ENCODE assay signal across 16 cellular contexts in genomic region chr2:46485002-46485401, GRCh38. TPM values are rescaled to one million over a fixed set of nuclear protein-coding genes. Genes with fewer than 3 reads are reported as not detected.
DNase-seq lines count a peak whose midpoint lies in the region; ATAC-seq and TF ChIP-seq lines count a peak whose summit lies in the region.
"Had no signal": no experiment of that assay in that cellular context is flagged by ENCODE, and none has a peak within 500 bp of the region (broad histone marks: within the 10 kb centered on the region; RNA-seq: fewer than 3 reads in every experiment).

No MANE protein-coding gene starts in this region.

- H3K27me3 ChIP-seq in MG63 (no peaks in the 10 kb centered on the region), gastrocnemius medialis (no peaks in the 10 kb centered on the region), uterus (no peaks in the 10 kb centered on the region)
- H3K27me3 ChIP-seq: BE2C had no signal

- peak; percentile 16 for DNase-seq in MG63
- peak; percentile 55 for DNase-seq in coronary artery (ENCODE audit: low spot score)
- peak; percentile 25 to 80 for DNase-seq in gastrocnemius medialis
- DNase-seq in uterus, result no peak
- no peak for DNase-seq in NCI-H2107 treated with DMSO at 0.1 percent for 48 hours (lab: John Stamatoyannopoulos, UW; ENCODE audit: unreplicated experiment)
- no peak for DNase-seq in DMS79 (lab: John Stamatoyannopoulos, UW)
- DNase-seq: ACHN; BE2C; CD4-positive, CD25-positive, alpha-beta regulatory T cell; CD8-positive, alpha-beta memory T cell; COR-L47; GF-D8; GOT3; H9 had no signal

- H3K36me3 ChIP-seq in MG63 (no peaks in the 10 kb centered on the region), gastrocnemius medialis (no peaks in the 10 kb centered on the region), uterus (no peaks in the 10 kb centered on the region)
- H3K36me3 ChIP-seq: BE2C had no signal

- intact Hi-C loops in gastrocnemius medialis (cut with DNase I; ENCODE audit: low total_unique reads) (no loop called here), uterus (cut with DNase I; ENCODE audit: low total_unique reads) (no loop called here)

- no peak overlapping the region for H3K27ac ChIP-seq in coronary artery
- peak overlapping the region in 3 of 4 donors; percentile 23 to 43 (median 24) for H3K27ac ChIP-seq in gastrocnemius medialis
- no peak overlapping the region for H3K27ac ChIP-seq in uterus

- H3K4me3 ChIP-seq in MG63 (no peak overlapping the region), coronary artery (no peak overlapping the region), gastrocnemius medialis (no peak overlapping the region), uterus (no peak overlapping the region)

- TF ChIP-seq POLR2A in gastrocnemius medialis (IDR thresholded peaks at IDR 0.05), result no peak
- no peak for TF ChIP-seq POLR2A in uterus (IDR thresholded peaks at IDR 0.05)

- peak; percentile 82 to 91 for ATAC-seq in gastrocnemius medialis
- ATAC-seq: HepG2 had no signal

- no peak for TF ChIP-seq CTCF in coronary artery (IDR thresholded peaks at IDR 0.05)
- no peak for TF ChIP-seq CTCF in gastrocnemius medialis (IDR thresholded peaks at IDR 0.05 in 4 of 5, conservative IDR thresholded peaks at IDR 0.05 in 1 of 5)
- no peak for TF ChIP-seq CTCF in uterus (IDR thresholded peaks at IDR 0.05)

- in situ Hi-C loops in gastrocnemius medialis (cut with MboI; ENCODE audit: low sequenced_read_pairs in 4 of 4), result no loop called here

- H3K9me3 ChIP-seq in MG63, result no peaks in the 10 kb centered on the region
- no peaks in the 10 kb centered on the region for H3K9me3 ChIP-seq in gastrocnemius medialis
- H3K9me3 ChIP-seq in uterus, result no peaks in the 10 kb centered on the region
- H3K9me3 ChIP-seq: BE2C had no signal

- peaks cover 11 to 13% of the 10 kb centered on the region in 2 donors for H3K4me1 ChIP-seq in gastrocnemius medialis
- no peaks in the 10 kb centered on the region for H3K4me1 ChIP-seq in uterus

RNA-seq across cellular contexts. Expression of gene TMEM247, which starts 5.6 kb away (rescaled TPM):
- total RNA-seq in MG63 (2014; rRNA removed; shearing (Covaris generic); ENCODE audit: low replicate concordance), result not detected in 2 replicates
- not detected for total RNA-seq in gastrocnemius medialis
- total RNA-seq in uterus, result not detected
- total RNA-seq: CD4-positive, CD25-positive, alpha-beta regulatory T cell; CD8-positive, alpha-beta memory T cell; Daoy; H9; HepG2 had no signal

RNA-seq across cellular contexts. Expression of gene RHOQ, which starts 57.3 kb away (rescaled TPM):
- total RNA-seq in MG63 (2014; rRNA removed; shearing (Covaris generic); ENCODE audit: low replicate concordance), result 51.0 and 58.1 TPM in 2 replicates
- 100 to 1,000 TPM; 116 to 139 (median 121) TPM for total RNA-seq in gastrocnemius medialis
- total RNA-seq in uterus, result 100 to 1,000 TPM in 2 of 4 donors, 10 to 100 TPM in 2; 62.0 to 221 (median 100.0) TPM

RNA-seq across cellular contexts. Expression of gene ATP6V1E2, which starts 57.4 kb away (rescaled TPM):
- 9.1 and 27.7 TPM in 2 replicates for total RNA-seq in MG63 (2014; rRNA removed; shearing (Covaris generic); ENCODE audit: low replicate concordance)
- 1 to 10 TPM; 2.0 to 4.7 (median 3.5) TPM for total RNA-seq in gastrocnemius medialis
- total RNA-seq in uterus, result 1 to 10 TPM in 2 of 4 donors, not detected in 2; 4.6 to 5.3 TPM

Comparison
In these comparisons a context has a peak if more than half of its experiments do, and no peak if none do; other contexts are left out.
1. DNase-seq: peak in MG63 (single experiment), coronary artery (single experiment) and gastrocnemius medialis (2 of 2); none in uterus (0 of 2), NCI-H2107 treated with DMSO at 0.1 percent for 48 hours (single experiment) and DMS79 (single experiment).
2. H3K27ac ChIP-seq: peak in gastrocnemius medialis (3 of 4); none in coronary artery (0 of 2) and uterus (0 of 2).